In the genomic region with DNA sequence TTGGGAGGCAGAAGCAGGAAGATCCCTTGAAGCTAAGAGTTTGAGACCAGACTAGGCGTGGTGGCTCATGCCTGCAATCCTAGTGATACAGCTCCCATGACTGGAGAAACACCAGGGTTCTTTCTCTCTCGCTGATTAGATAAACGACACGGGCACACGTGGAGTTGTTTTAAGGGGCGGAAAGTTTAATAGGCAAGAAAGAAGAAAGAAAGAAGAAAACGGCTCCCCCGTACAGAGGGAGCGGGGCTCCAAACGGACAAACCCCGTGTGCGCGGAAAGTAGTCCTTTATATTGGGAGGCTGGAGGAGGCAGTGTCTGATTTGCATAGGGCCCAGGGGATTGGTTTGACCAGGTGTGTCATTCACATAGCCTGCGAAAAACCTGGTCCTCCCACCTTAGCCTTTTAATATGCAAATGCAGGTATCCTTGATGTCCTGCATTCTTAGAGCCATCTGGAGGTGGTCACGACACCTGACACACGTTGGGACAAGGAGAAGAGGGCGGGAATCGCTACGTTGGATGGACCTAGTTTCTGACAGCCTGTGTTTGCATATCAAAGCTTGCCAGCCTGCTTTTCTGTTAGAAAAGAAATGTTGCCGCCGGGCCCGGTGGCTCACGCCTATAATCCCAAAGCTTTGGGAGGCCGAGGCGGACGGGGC, we compare ENCODE assay signal across 15 cellular contexts. TPM values are rescaled to one million over a fixed set of nuclear protein-coding genes. Genes with fewer than 3 reads are reported as not detected.
DNase-seq lines count a peak whose midpoint lies in the region; ATAC-seq and TF ChIP-seq lines count a peak whose summit lies in the region.
"Had no signal": no experiment of that assay in that cellular context is flagged by ENCODE, and none has a peak within 500 bp of the region (broad histone marks: within the 10 kb centered on the region; RNA-seq: fewer than 3 reads in every experiment).

No MANE protein-coding gene starts in this region.

- no peak for TF ChIP-seq CTCF in mesothelial cell of epicardium (IDR thresholded peaks at IDR 0.05; ENCODE audit: unreplicated experiment)

- ATAC-seq in GM21528 (IDR thresholded peaks at IDR 0.05; ENCODE audit: low FRiP score, unreplicated experiment), result no peak

- H3K27ac Mint-ChIP-seq in mesothelial cell of epicardium, result no peak overlapping the region

- no peaks in the 10 kb centered on the region for H3K9me3 ChIP-seq in endocrine pancreas (ENCODE audit: control insufficient read depth, low read length)
- H3K9me3 ChIP-seq: transverse colon had no signal

- H3K27me3 ChIP-seq in endocrine pancreas (ENCODE audit: control insufficient read depth, insufficient read depth, low read length), result peaks cover 3% of the 10 kb centered on the region

- H3K36me3 ChIP-seq in endocrine pancreas (ENCODE audit: control insufficient read depth, insufficient read depth, low read length), result no peaks in the 10 kb centered on the region
- H3K36me3 ChIP-seq: transverse colon had no signal

- H3K4me1 Mint-ChIP-seq in mesothelial cell of epicardium, result peaks cover 11% of the 10 kb centered on the region

- DNase-seq in DMS53 treated with DMSO at 0.1 percent for 48 hours (lab: John Stamatoyannopoulos, UW; ENCODE audit: unreplicated experiment) (peak; percentile 47), NCI-H526 (lab: John Stamatoyannopoulos, UW) (peak; percentile 93 to 94), mesothelial cell of epicardium (ENCODE audit: low spot score in 2 of 2, unreplicated experiment in 2 of 2) (no peak), SW 1271 (lab: John Stamatoyannopoulos, UW) (no peak), NCI-H2081 treated with DMSO at 0.1 percent for 48 hours (lab: John Stamatoyannopoulos, UW) (no peak), middle frontal gyrus (ENCODE audit: extremely low spot score, low spot score) (no peak)
- DNase-seq: activated CD4-positive, CD25-positive, alpha-beta regulatory T cell treated with anti-CD3 and anti-CD28 coated beads, Interleukin-2, amount 50 U/mL, for 72 hours; activated gamma-delta T cell treated with Interleukin-2 at 50 U/mL for 16 hours; transverse colon had no signal

- peak overlapping the region; percentile 58 for H3K4me3 ChIP-seq in endocrine pancreas (ENCODE audit: control insufficient read depth, insufficient read depth, low read length)
- H3K4me3 ChIP-seq: SK-N-MC had no signal

- H3K27me3 Mint-ChIP-seq in mesothelial cell of epicardium (ENCODE audit: low read depth), result peaks cover 58% of the 10 kb centered on the region

- H3K36me3 Mint-ChIP-seq in mesothelial cell of epicardium, result no peaks in the 10 kb centered on the region

- H3K4me3 Mint-ChIP-seq in mesothelial cell of epicardium, result peak overlapping the region; percentile 58

- no peaks in the 10 kb centered on the region for H3K4me1 ChIP-seq in endocrine pancreas (ENCODE audit: control insufficient read depth, insufficient read depth, low read length)
- H3K4me1 ChIP-seq: transverse colon had no signal

- H3K9me3 Mint-ChIP-seq in mesothelial cell of epicardium, result no peaks in the 10 kb centered on the region

- H3K9ac ChIP-seq in endocrine pancreas (ENCODE audit: control insufficient read depth, insufficient read depth, low read length), result no peak overlapping the region

RNA-seq across cellular contexts. Expression of a gene that starts 12.0 kb away (rescaled TPM):
- total RNA-seq in mesothelial cell of epicardium, result not detected in 3 replicates
- total RNA-seq: G401, mesenteric fat pad, skeletal muscle tissue, transverse colon had no signal

RNA-seq across cellular contexts. Expression of a gene that starts 16.5 kb away (rescaled TPM):
- 0.40 TPM in 1 of 3 replicates, not detected in the others for total RNA-seq in mesothelial cell of epicardium
- total RNA-seq: G401, mesenteric fat pad, skeletal muscle tissue, transverse colon had no signal

RNA-seq across cellular contexts. Expression of a gene that starts 27.5 kb away (rescaled TPM):
- 3.3 to 4.9 TPM (median 4.2 TPM) in 3 replicates for total RNA-seq in mesothelial cell of epicardium
- total RNA-seq: G401 had no signal

RNA-seq across cellular contexts. Expression of a gene that starts 32.8 kb away (rescaled TPM):
- total RNA-seq in mesothelial cell of epicardium, result not detected in 3 replicates
- total RNA-seq: G401, skeletal muscle tissue, transverse colon had no signal

RNA-seq across cellular contexts. Expression of a gene that starts 40.8 kb away (rescaled TPM):
- not detected in 3 replicates for total RNA-seq in mesothelial cell of epicardium
- total RNA-seq: G401, mesenteric fat pad, skeletal muscle tissue, transverse colon had no signal

Comparison
In these comparisons a context has a peak if more than half of its experiments do, and no peak if none do; other contexts are left out.
1. DNase-seq: peak in DMS53 treated with DMSO at 0.1 percent for 48 hours (single experiment) and NCI-H526 (2 of 2); none in mesothelial cell of epicardium (0 of 2), SW 1271 (0 of 2), NCI-H2081 treated with DMSO at 0.1 percent for 48 hours (single experiment) and middle frontal gyrus (single experiment).